In the genomic region with DNA sequence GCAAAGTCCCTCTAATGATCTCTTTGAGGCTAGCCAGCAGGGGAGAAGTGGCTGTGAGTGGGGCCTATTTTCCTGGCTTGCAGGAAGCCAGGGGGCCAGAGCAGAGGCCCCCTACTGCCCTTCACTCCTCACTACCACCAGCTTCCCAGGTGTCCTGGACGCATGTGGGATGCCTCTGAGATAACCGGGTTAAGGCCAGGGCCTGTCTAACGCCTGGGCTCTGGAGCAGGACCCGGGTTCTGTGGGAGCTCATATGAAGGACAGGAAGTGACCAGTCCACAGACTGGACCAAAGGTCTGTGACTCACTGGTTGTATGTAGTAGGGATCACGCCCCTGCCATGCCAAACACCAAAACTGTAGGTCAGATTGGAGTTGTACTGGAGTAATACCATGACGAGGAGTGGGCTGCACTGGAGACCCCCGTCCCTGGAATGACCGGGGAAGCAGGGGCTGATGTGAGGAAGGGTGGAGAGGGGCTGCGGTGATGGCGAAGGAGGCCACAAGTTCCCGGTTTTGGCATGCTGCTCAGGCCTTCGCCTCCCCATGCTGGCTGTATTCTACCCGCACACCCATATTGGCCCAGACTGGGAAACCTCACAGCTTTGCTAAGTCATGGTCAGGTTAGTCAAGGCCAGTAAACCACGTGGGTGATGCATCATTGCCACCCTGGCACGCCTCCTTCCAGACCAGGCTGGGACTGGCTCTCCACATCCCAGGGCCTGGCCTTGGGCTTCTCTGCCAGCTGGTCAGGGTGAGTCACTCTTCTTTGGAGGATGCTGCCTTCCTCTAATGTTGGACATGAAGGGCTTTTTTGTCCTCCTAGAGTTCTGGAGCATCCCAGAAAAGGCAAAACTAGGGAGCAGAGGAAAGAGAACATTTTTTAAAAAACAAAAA, we compare ENCODE assay signal across 1 cellular context.
TF ChIP-seq lines count a peak whose summit lies in the region.

No MANE protein-coding gene starts in this region.

TF ChIP-seq in GM23338, 12 proteins besides CTCF, POLR2A, EP300 and RAD21 (continued from another document):
- TF ChIP-seq ZNF462 (CRISPR knock-in tag; IDR thresholded peaks at IDR 0.05) (no peak), ETS1 (IDR thresholded peaks at IDR 0.05) (no peak), CREB1 (CRISPR knock-in tag; IDR thresholded peaks at IDR 0.05; ENCODE audit: low read depth) (no peak), EZH2 (IDR thresholded peaks at IDR 0.05; ENCODE audit: low read depth, unreplicated experiment) (no peak), STAT1 (IDR thresholded peaks at IDR 0.05; ENCODE audit: unreplicated experiment) (no peak), ZNF114 (CRISPR knock-in tag; IDR thresholded peaks at IDR 0.05) (no peak), ZNF331 (CRISPR knock-in tag; IDR thresholded peaks at IDR 0.05; ENCODE audit: low read depth) (no peak), JUNB (IDR thresholded peaks at IDR 0.05; ENCODE audit: unreplicated experiment) (no peak), EZH2phosphoT487 (IDR thresholded peaks at IDR 0.05; ENCODE audit: unreplicated experiment) (no peak), NANOG (IDR thresholded peaks at IDR 0.05; ENCODE audit: borderline replicate concordance) (no peak)
